Comparison of ENCODE assay signal across 8 cellular contexts in genomic region chr9:70421020-70421271, GRCh38. TPM values are rescaled to one million over a fixed set of nuclear protein-coding genes. Genes with fewer than 3 reads are reported as not detected.
DNase-seq lines count a peak whose midpoint lies in the region; ATAC-seq and TF ChIP-seq lines count a peak whose summit lies in the region.

No MANE protein-coding gene starts in this region.

- no peak for ATAC-seq in HG03432 (IDR thresholded peaks at IDR 0.05; ENCODE audit: unreplicated experiment)
- no peak for ATAC-seq in HG02981 (IDR thresholded peaks at IDR 0.05; ENCODE audit: unreplicated experiment)
- ATAC-seq in HG03378 (IDR thresholded peaks at IDR 0.05; ENCODE audit: unreplicated experiment): no peak

- H3K9ac ChIP-seq in KMS-11: peak overlapping the region; percentile 98
- H3K9ac ChIP-seq in mammary epithelial cell (ENCODE audit: insufficient read depth, low read length): peak overlapping the region; percentile 92
- H3K9ac ChIP-seq in mucosa of rectum (ENCODE audit: low read depth in 1 of 2, low read length in 2 of 2): peak overlapping the region; percentile 97 to 99

- peaks cover 54% of the 10 kb centered on the region for H3K4me1 ChIP-seq in ACC112 (ENCODE audit: control insufficient read depth, insufficient read depth, low read length, unreplicated experiment)
- peaks cover 30% of the 10 kb centered on the region for H3K4me1 ChIP-seq in KMS-11 (ENCODE audit: low read depth, poor library complexity, severe bottlenecking)
- H3K4me1 ChIP-seq in mammary epithelial cell (ENCODE audit: insufficient read depth, low read length): peaks cover 25% of the 10 kb centered on the region
- H3K4me1 ChIP-seq in mucosa of rectum (ENCODE audit: control insufficient read depth in 2 of 2, insufficient read depth in 2 of 2, low read length in 2 of 2): peaks cover 24 to 33% of the 10 kb centered on the region in 2 donors

- BruUV-seq in mammary epithelial cell (replicated peaks; lab: Mats Ljungman, UMichigan): no TSS peak

- peak overlapping the region; percentile 100 for H3K27ac ChIP-seq in ACC112 (ENCODE audit: low read depth, low read length)
- H3K27ac ChIP-seq in KMS-11: peak overlapping the region; percentile 99
- H3K27ac ChIP-seq in mammary epithelial cell (ENCODE audit: insufficient read depth, low read depth, low read length): peak overlapping the region; percentile 87
- peak overlapping the region; percentile 99 to 100 for H3K27ac ChIP-seq in mucosa of rectum (ENCODE audit: low read depth in 2 of 2, low read length in 2 of 2)

- intact Hi-C loops in mammary epithelial cell (cut with micrococcal nuclease): loop anchor here (5.0 kb wide), 1 partner anchor 161 kb away; no protein-coding TSS in a partner anchor

- CTCF ChIA-PET in mammary epithelial cell (lab: Charles Lee; ENCODE audit: low non-redundant PET): no interaction called here

- no peak for TF ChIP-seq CTCF in KMS-11 (conservative IDR thresholded peaks at IDR 0.05; ENCODE audit: low read depth, low read length)
- TF ChIP-seq CTCF in mammary epithelial cell (conservative IDR thresholded peaks at IDR 0.05 in 1 of 2, IDR thresholded peaks at IDR 0.05 in 1 of 2; ENCODE audit: extremely low read depth in 1 of 2, insufficient read depth in 1 of 2, low read depth in 1 of 2, low read length in 2 of 2): no peak

- H4K20me1 ChIP-seq in KMS-11 (ENCODE audit: insufficient read depth): no peaks in the 10 kb centered on the region
- H4K20me1 ChIP-seq in mammary epithelial cell (ENCODE audit: insufficient read depth, low read length): no peaks in the 10 kb centered on the region

- no peak overlapping the region for H2AFZ ChIP-seq in ACC112 (ENCODE audit: low read length, unreplicated experiment)
- H2AFZ ChIP-seq in KMS-11 (ENCODE audit: low read depth): peak overlapping the region; percentile 70
- H2AFZ ChIP-seq in mammary epithelial cell (ENCODE audit: low read depth, low read length): peak overlapping the region; percentile 72

- in situ Hi-C loops in mammary epithelial cell (cut with MboI; ENCODE audit: low sequenced_read_pairs in 2 of 2): no loop called here

- H3K4me3 ChIP-seq in ACC112 (ENCODE audit: low read depth, low read length): peak overlapping the region; percentile 78
- no peak overlapping the region for H3K4me3 ChIP-seq in KMS-11 (IDR thresholded peaks at IDR 0.05; ENCODE audit: insufficient read depth, low read depth, low read length)
- peak overlapping the region in 2 of 3 experiments; percentile 29 to 53 for H3K4me3 ChIP-seq in mammary epithelial cell (replicated peaks in 1 of 3; ENCODE audit: insufficient read depth in 1 of 3, low read depth in 2 of 3, low read length in 3 of 3)
- peak overlapping the region; percentile 73 to 76 for H3K4me3 ChIP-seq in mucosa of rectum (ENCODE audit: low read length in 2 of 2)

- DNase-seq in mammary epithelial cell: no peak
- DNase-seq in NCI-H1930 (lab: John Stamatoyannopoulos, UW): no peak

- H3K4me2 ChIP-seq in KMS-11 (peak overlapping the region; percentile 99), mammary epithelial cell (ENCODE audit: insufficient read depth, low read depth, low read length) (peak overlapping the region; percentile 79)

- no peaks in the 10 kb centered on the region for H3K36me3 ChIP-seq in ACC112 (ENCODE audit: insufficient read depth, low read length)
- no peaks in the 10 kb centered on the region for H3K36me3 ChIP-seq in KMS-11 (ENCODE audit: insufficient read depth)
- H3K36me3 ChIP-seq in mammary epithelial cell (ENCODE audit: insufficient read depth, low read length): no peaks in the 10 kb centered on the region
- H3K36me3 ChIP-seq in mucosa of rectum (ENCODE audit: control insufficient read depth in 2 of 2, insufficient read depth in 2 of 2, low read length in 2 of 2): no peaks in the 10 kb centered on the region

- H3K79me2 ChIP-seq in ACC112 (ENCODE audit: control insufficient read depth, insufficient read depth, low read length, unreplicated experiment) (peaks cover 5% of the 10 kb centered on the region), KMS-11 (ENCODE audit: insufficient read depth, low read depth) (no peaks in the 10 kb centered on the region), mammary epithelial cell (ENCODE audit: insufficient read depth, low read length) (no peaks in the 10 kb centered on the region)

- WGBS in mammary epithelial cell (ENCODE audit: low coverage, missing lambda C conversion rate): no CpG with 5 or more reads among the region's 4 CpGs

- H3K9me3 ChIP-seq in mammary epithelial cell (replicated peaks; ENCODE audit: insufficient read depth, low read length): no peaks in the 10 kb centered on the region
- H3K9me3 ChIP-seq in mucosa of rectum (ENCODE audit: control insufficient read depth in 2 of 2, low read length in 2 of 2): no peaks in the 10 kb centered on the region

- H3K27me3 ChIP-seq in ACC112 (ENCODE audit: insufficient read depth, low read length) (no peaks in the 10 kb centered on the region), KMS-11 (ENCODE audit: insufficient read depth, low read depth) (no peaks in the 10 kb centered on the region), mammary epithelial cell (ENCODE audit: insufficient read depth, low read length) (no peaks in the 10 kb centered on the region), mucosa of rectum (ENCODE audit: control insufficient read depth in 2 of 2, insufficient read depth in 2 of 2, low read length in 2 of 2) (no peaks in the 10 kb centered on the region)

- dilution Hi-C loops in mammary epithelial cell (cut with HindIII; ENCODE audit: low sequenced_read_pairs): loop anchor here (5.0 kb wide), 1 partner anchor 56 kb away; no protein-coding TSS in a partner anchor

RNA-seq across cellular contexts. Expression of gene KLF9, which starts 6.5 kb away (rescaled TPM):
- 10 to 100 TPM in 1 of 2 donors, 1 to 10 TPM in 1; 5.5 to 10.8 TPM for total RNA-seq in mammary epithelial cell
- polyA plus RNA-seq in mammary epithelial cell: 3.2 TPM
- 1.2 TPM for polyA minus RNA-seq in mammary epithelial cell
